ENCODE assay signal across 1 cellular context in the genomic region with DNA sequence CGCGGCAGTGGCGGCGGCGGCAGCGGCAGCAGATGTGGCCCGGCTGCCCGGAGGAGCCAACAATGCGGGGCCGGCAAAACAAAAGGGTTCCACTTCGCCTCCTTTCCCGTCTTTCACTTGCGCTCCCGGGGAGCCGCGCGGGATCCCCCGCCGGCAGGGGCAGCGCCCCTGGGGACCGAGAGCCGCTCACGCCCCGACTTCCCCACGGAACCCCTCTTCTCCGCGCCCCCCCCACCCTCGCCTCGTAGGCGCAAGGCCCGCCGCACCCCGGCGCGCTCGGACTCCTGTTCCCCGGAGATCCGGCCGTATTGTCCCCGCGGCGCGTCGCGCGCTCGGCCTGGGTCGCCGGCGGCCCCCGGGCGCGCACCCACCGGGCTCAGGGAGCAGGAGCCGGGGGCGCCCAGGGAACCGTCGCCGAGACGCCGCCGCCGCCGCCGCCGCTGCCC.
TF ChIP-seq lines count a peak whose summit lies in the region.

No MANE protein-coding gene starts in this region.

TF ChIP-seq in HCT116, 20 proteins besides CTCF, POLR2A, EP300 and RAD21 (continued from another document):
- no peak for TF ChIP-seq REST (IDR thresholded peaks at IDR 0.05; ENCODE audit: low read depth)
- no peak for TF ChIP-seq SRF (IDR thresholded peaks at IDR 0.05; ENCODE audit: low read depth)
- TF ChIP-seq ATF3 (IDR thresholded peaks at IDR 0.05): no peak
- no peak; the same call in 1 of the 2 replicates for TF ChIP-seq POLR2AphosphoS5 (IDR thresholded peaks at IDR 0.05; ENCODE audit: low read depth, low read length)
- no peak for TF ChIP-seq FOSL1 (IDR thresholded peaks at IDR 0.05; ENCODE audit: low read depth)
- TF ChIP-seq CBX3 (IDR thresholded peaks at IDR 0.05; ENCODE audit: low read depth): no peak
- no peak for TF ChIP-seq ZNF274 (IDR thresholded peaks at IDR 0.05; ENCODE audit: low read depth, low read length)
- no peak for TF ChIP-seq EZH2phosphoT487 (IDR thresholded peaks at IDR 0.05; ENCODE audit: borderline replicate concordance)
- TF ChIP-seq, protein P1, sequence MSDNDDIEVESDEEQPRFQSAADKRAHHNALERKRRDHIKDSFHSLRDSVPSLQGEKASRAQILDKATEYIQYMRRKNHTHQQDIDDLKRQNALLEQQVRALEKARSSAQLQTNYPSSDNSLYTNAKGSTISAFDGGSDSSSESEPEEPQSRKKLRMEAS (IDR thresholded peaks at IDR 0.05): no peak
- no peak for TF ChIP-seq EGR1 (IDR thresholded peaks at IDR 0.05; ENCODE audit: low read depth)
